ENCODE assay signal across 17 cellular contexts in the genomic region with DNA sequence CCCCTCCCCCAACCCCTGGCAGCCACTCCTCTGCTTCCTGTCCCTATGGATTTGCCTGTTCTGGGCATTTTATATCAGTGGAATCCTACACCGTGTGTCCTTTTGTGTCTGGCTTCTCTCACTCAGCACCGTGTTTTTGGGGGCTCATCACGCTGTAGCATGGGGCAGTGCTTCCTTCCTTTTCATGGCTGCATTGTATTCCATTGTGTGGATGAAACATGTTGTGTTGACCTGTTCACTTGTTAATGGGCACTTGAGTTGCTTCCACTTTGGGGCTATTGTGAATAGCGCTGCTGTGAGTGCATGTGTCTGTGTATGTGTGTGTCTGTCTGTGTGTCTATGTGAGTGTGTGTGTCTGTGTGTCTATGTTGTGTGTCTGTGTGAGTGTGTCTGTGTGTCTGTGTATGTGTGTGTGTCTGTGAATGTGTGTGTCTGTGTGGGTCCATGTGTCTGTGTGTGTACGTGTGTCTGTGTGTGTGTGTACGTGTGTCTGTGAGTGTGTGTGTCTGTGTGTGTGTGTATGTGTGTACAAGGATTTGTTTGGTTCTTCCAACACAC. TPM values are rescaled to one million over a fixed set of nuclear protein-coding genes. Genes with fewer than 3 reads are reported as not detected.
DNase-seq lines count a peak whose midpoint lies in the region; ATAC-seq, FAIRE-seq and TF ChIP-seq lines count a peak whose summit lies in the region.
"Had no signal": no experiment of that assay in that cellular context is flagged by ENCODE, and none has a peak within 500 bp of the region (broad histone marks: within the 10 kb centered on the region; RNA-seq: fewer than 3 reads in every experiment).

No MANE protein-coding gene starts in this region.

- no peaks in the 10 kb centered on the region for H4K20me1 ChIP-seq in GM12878 (ENCODE audit: control insufficient read depth, insufficient read depth)
- H4K20me1 ChIP-seq: BLaER1 treated with 17β-estradiol and CSF1 and Interleukin-3, amounts not matched to agents 10 nM and 100 nM had no signal

- SMC1A ChIA-PET in GM12878 (lab: Charles Lee; ENCODE audit: uncharacterized antibody, unreplicated experiment), result interaction anchor here (1.4 kb wide), 1 partner anchor 128 kb away, joined by 4 read pairs; no protein-coding TSS in a partner anchor

- H3K4me1 Mint-ChIP-seq in memory B cell, result peaks cover 22% of the 10 kb centered on the region
- H3K4me1 Mint-ChIP-seq: GM23338 had no signal

- no peak overlapping the region for H2AFZ ChIP-seq in GM12878 (ENCODE audit: control insufficient read depth, low read depth, low read length)
- H2AFZ ChIP-seq: GM23338 had no signal

- TF ChIP-seq EP300 in GM12878 (IDR thresholded peaks at IDR 0.05; ENCODE audit: borderline replicate concordance in 1 of 2, control insufficient read depth in 1 of 2, low read depth in 2 of 2, low read length in 2 of 2), result no peak

- H3K27ac ChIP-seq in left ventricle myocardium inferior (replicated peaks), result peak overlapping the region; percentile 71
- H3K27ac ChIP-seq in heart left ventricle, result peak overlapping the region in 5 of 12 donors; percentile 60 to 80 (median 63)
- H3K27ac ChIP-seq in GM12878 (ENCODE audit: control insufficient read depth, insufficient read depth), result no peak overlapping the region
- H3K27ac ChIP-seq in kidney (ENCODE audit: low read depth in 2 of 2, low read length in 2 of 2), result no peak overlapping the region
- no peak overlapping the region for H3K27ac ChIP-seq in pancreas

- no peak for TF ChIP-seq POLR2A in heart left ventricle (IDR thresholded peaks at IDR 0.05)
- TF ChIP-seq POLR2A in GM12878 (IDR thresholded peaks at IDR 0.05; ENCODE audit: low read depth, low read length), result no peak

- ATAC-seq in heart left ventricle (no peak), GM12878 (no peak), memory B cell (ENCODE audit: low read depth) (no peak), pancreas (no peak), GM21825 (IDR thresholded peaks at IDR 0.05; ENCODE audit: unreplicated experiment) (no peak)
- ATAC-seq: GM23338 had no signal

- no peak for TF ChIP-seq RAD21 in GM12878 (IDR thresholded peaks at IDR 0.05; ENCODE audit: insufficient read depth, low read depth, low read length)

- BruUV-seq in GM12878 (replicated peaks; lab: Mats Ljungman, UMichigan), result no TSS peak

- H3K4me1 ChIP-seq in left ventricle myocardium inferior, result peaks cover 33% of the 10 kb centered on the region
- H3K4me1 ChIP-seq in heart left ventricle, result peaks cover 3 to 38% (median 17%) of the 10 kb centered on the region in 12 donors
- peaks cover 41% of the 10 kb centered on the region for H3K4me1 ChIP-seq in GM12878 (ENCODE audit: control insufficient read depth, insufficient read depth, low read length)
- peaks cover 0 to 18% of the 10 kb centered on the region in 2 donors for H3K4me1 ChIP-seq in kidney (ENCODE audit: control insufficient read depth in 1 of 2, insufficient read depth in 1 of 2, low read depth in 1 of 2, low read length in 2 of 2)
- H3K4me1 ChIP-seq in pancreas, result peaks cover 0 to 8% (median 0%) of the 10 kb centered on the region in 3 donors

- DNase-seq in left ventricle myocardium inferior (no peak), heart left ventricle (no peak), GM12878 (ENCODE audit: low read depth, low spot score) (no peak), memory B cell (ENCODE audit: low spot score in 2 of 2) (no peak), urothelium cell line (ENCODE audit: low spot score) (no peak), kidney (no peak), pancreas (no peak)
- DNase-seq: DND-41, MG63, NCI-H1092 treated with DMSO at 0.1 percent for 48 hours, NCI-H2227 treated with DMSO at 0.1 percent for 48 hours, NCI-H524 had no signal

- RAD21 ChIA-PET in GM12878 (lab: Charles Lee; ENCODE audit: unreplicated experiment), result interaction anchor here (1.2 to 2.0 kb wide), 2 partner anchors 128 to 129 kb away, joined by 3 to 4 read pairs; no protein-coding TSS in a partner anchor

- H3K79me2 ChIP-seq in GM12878 (ENCODE audit: control insufficient read depth, insufficient read depth, low read length), result no peaks in the 10 kb centered on the region

- H3K9me3 ChIP-seq in left ventricle myocardium inferior (replicated peaks), result no peaks in the 10 kb centered on the region
- H3K9me3 ChIP-seq in heart left ventricle, result no peaks in the 10 kb centered on the region
- no peaks in the 10 kb centered on the region for H3K9me3 ChIP-seq in GM12878 (replicated peaks; ENCODE audit: control insufficient read depth, insufficient read depth, low read length)
- H3K9me3 ChIP-seq in kidney (ENCODE audit: control insufficient read depth in 1 of 2, low read length in 2 of 2), result no peaks in the 10 kb centered on the region
- H3K9me3 ChIP-seq in pancreas, result no peaks in the 10 kb centered on the region
- H3K9me3 ChIP-seq: BLaER1 treated with 17β-estradiol and CSF1 and Interleukin-3, amounts not matched to agents 10 nM and 100 nM; MG63 had no signal

- H3K4me2 ChIP-seq in GM12878 (ENCODE audit: control insufficient read depth, insufficient read depth), result no peak overlapping the region
- H3K4me2 ChIP-seq: BLaER1 treated with 17β-estradiol and CSF1 and Interleukin-3, amounts not matched to agents 10 nM and 100 nM; GM23338 had no signal

- POLR2A ChIA-PET in GM12878 (lab: Charles Lee), result no interaction called here

- intact Hi-C loops in left ventricle myocardium inferior (cut with micrococcal nuclease), result no loop called here
- intact Hi-C loops in heart left ventricle (cut with DNase I), result loop anchor here in 6 of 10 donors (5.0 kb wide), 3 partner anchors 37 to 67 kb away; partner anchors contain the start of gene KLF2 (in 4 of the 6)
- intact Hi-C loops in GM12878 (cut with micrococcal nuclease; ENCODE audit: unreplicated experiment), result no loop called here
- intact Hi-C loops in kidney (cut with DNase I), result no loop called here
- intact Hi-C loops in pancreas (cut with DNase I), result no loop called here

- H3K4me3 Mint-ChIP-seq in memory B cell, result no peak overlapping the region
- H3K4me3 Mint-ChIP-seq: GM23338 had no signal

- H3K27ac Mint-ChIP-seq in memory B cell, result peak overlapping the region; percentile 5
- H3K27ac Mint-ChIP-seq: GM23338 had no signal

- H3K27me3 ChIP-seq in left ventricle myocardium inferior (ENCODE audit: low read depth) (no peaks in the 10 kb centered on the region), heart left ventricle (no peaks in the 10 kb centered on the region), GM12878 (replicated peaks in 1 of 2; ENCODE audit: control insufficient read depth in 2 of 2, insufficient read depth in 2 of 2, low read length in 1 of 2) (no peaks in the 10 kb centered on the region; a peak in 1 of 4 replicates), pancreas (no peaks in the 10 kb centered on the region)
- H3K27me3 ChIP-seq: BLaER1 treated with 17β-estradiol and CSF1 and Interleukin-3, amounts not matched to agents 10 nM and 100 nM; MG63 had no signal

- H3K9me3 Mint-ChIP-seq in memory B cell, result peaks cover 3% of the 10 kb centered on the region
- H3K9me3 Mint-ChIP-seq: GM23338 had no signal

- H3K4me3 ChIP-seq in left ventricle myocardium inferior (no peak overlapping the region), heart left ventricle (no peak overlapping the region), GM12878 (no peak overlapping the region), kidney (ENCODE audit: low read length in 2 of 2) (no peak overlapping the region), pancreas (no peak overlapping the region)
- H3K4me3 ChIP-seq: BLaER1 treated with 17β-estradiol and CSF1 and Interleukin-3, amounts not matched to agents 10 nM and 100 nM; GM23338; MG63 had no signal

- FAIRE-seq in GM12878 (lab: Jason Lieb, UNC) (no peak), urothelium cell line (lab: Jason Lieb, UNC) (peak; percentile 40), kidney (lab: Jason Lieb, UNC) (no peak), pancreas (lab: Jason Lieb, UNC) (no peak)
- FAIRE-seq: G401.6, GM12892 had no signal

- peaks cover 3% of the 10 kb centered on the region for H3K36me3 Mint-ChIP-seq in memory B cell

- in situ Hi-C loops in GM12878 (cut with MboI), result no loop called here

- TF ChIP-seq CTCF in left ventricle myocardium inferior (IDR thresholded peaks at IDR 0.05; ENCODE audit: borderline replicate concordance) (no peak), heart left ventricle (IDR thresholded peaks at IDR 0.05) (no peak), GM12878 (IDR thresholded peaks at IDR 0.05 in 2 of 3, conservative IDR thresholded peaks at IDR 0.05 in 1 of 3; ENCODE audit: control insufficient read depth in 2 of 3, extremely low read depth in 1 of 3, insufficient read depth in 1 of 3, low read depth in 3 of 3, low read length in 3 of 3) (no peak), kidney (IDR thresholded peaks at IDR 0.05; ENCODE audit: borderline replicate concordance, extremely low read depth, insufficient read depth) (no peak), pancreas (IDR thresholded peaks at IDR 0.05) (no peak)

- CTCF ChIA-PET in GM12878 (lab: Yijun Ruan, JAX), result no interaction called here

- H3K27me3 Mint-ChIP-seq in memory B cell, result no peaks in the 10 kb centered on the region

- 76 to 79% (median 77%) methylated on average over 6 of the region's 6 CpGs for WGBS in heart left ventricle, 4 donors
- WGBS in GM12878 (ENCODE audit: insufficient coverage, insufficient replicate concordance, low lambda C conversion rate, missing lambda C conversion rate), result 100% methylated on average over 6 of the region's 6 CpGs
- WGBS in pancreas, 2 donors, result 94 to 97% methylated on average over 6 of the region's 6 CpGs

- no peak overlapping the region for H3K9ac ChIP-seq in GM12878 (ENCODE audit: control insufficient read depth, insufficient read depth, low read length)
- H3K9ac ChIP-seq in kidney (ENCODE audit: low read length in 2 of 2), result no peak overlapping the region
- H3K9ac ChIP-seq: BLaER1 treated with 17β-estradiol and CSF1 and Interleukin-3, amounts not matched to agents 10 nM and 100 nM had no signal

- H3K36me3 ChIP-seq in left ventricle myocardium inferior (no peaks in the 10 kb centered on the region), heart left ventricle (no peaks in the 10 kb centered on the region), GM12878 (ENCODE audit: control insufficient read depth in 2 of 2, insufficient read depth in 2 of 2, low read length in 1 of 2) (no peaks in the 10 kb centered on the region), kidney (ENCODE audit: control insufficient read depth in 1 of 2, insufficient read depth in 2 of 2, low read length in 2 of 2) (no peaks in the 10 kb centered on the region), pancreas (no peaks in the 10 kb centered on the region)
- H3K36me3 ChIP-seq: BLaER1 treated with 17β-estradiol and CSF1 and Interleukin-3, amounts not matched to agents 10 nM and 100 nM; MG63 had no signal

RNA-seq across cellular contexts. Expression of gene AP1M1, which starts 57.2 kb away (rescaled TPM):
- 38.5 TPM for total RNA-seq in left ventricle myocardium inferior
- total RNA-seq in heart left ventricle, result 10 to 100 TPM; 39.3 to 83.8 (median 47.8) TPM
- 10 to 100 TPM; 26.2 to 93.4 TPM for polyA plus RNA-seq in heart left ventricle
- total RNA-seq in GM12878 (2013; cell fraction: nucleolus; rRNA removed), result 32.4 and 32.5 TPM in 2 replicates
- total RNA-seq in GM12878 (2014; rRNA removed), result 60.9 and 74.8 TPM in 2 replicates
- total RNA-seq in GM12878 (2014; rRNA removed; fragmentation: Illumina TruSeq; extraction: Trizol), result 26.7 and 28.8 TPM in 2 replicates
- 74.7 and 76.5 TPM in 2 replicates for total RNA-seq in GM12878 (2021)
- 18.0 TPM for polyA plus RNA-seq in GM12878 (2011; ENCODE audit: low read depth)
- polyA plus RNA-seq in GM12878 (2011; rRNA removed), result 25.4 and 37.8 TPM in 2 replicates
- 53.3 and 59.2 TPM in 2 replicates for polyA plus RNA-seq in GM12878 (2011; cell fraction: cytosol; rRNA removed)
- 80.0 and 94.6 TPM in 2 replicates for polyA plus RNA-seq in GM12878 (2011; cell fraction: nucleus; rRNA removed)
- 51.9 and 71.8 TPM in 2 replicates for polyA plus RNA-seq in GM12878 (2012)
- 33.8 and 36.8 TPM in 2 replicates for polyA plus RNA-seq in GM12878 (2014; fragmentation: Illumina TruSeq; extraction: Trizol)
- 1 to 10 TPM; 1.0 to 5.6 TPM for polyA plus RNA-seq in GM12878 (2014; fragmentation: Nextera tagmentation; extraction: Ambion mirVana)
- polyA plus RNA-seq in GM12878 (2014; rRNA removed), result 51.6 and 64.7 TPM in 2 replicates
- 100 to 1,000 TPM; 108 to 116 TPM for polyA plus RNA-seq in GM12878 (2016; fragmentation: Nextera tagmentation; extraction: Ambion mirVana)
- polyA minus RNA-seq in GM12878 (2011; rRNA and poly(A)+ RNA removed), result 37.5 and 44.4 TPM in 2 replicates
- 26.2 and 33.3 TPM in 2 replicates for polyA minus RNA-seq in GM12878 (2011; cell fraction: cytosol; rRNA and poly(A)+ RNA removed)
- 24.3 and 42.8 TPM in 2 replicates for polyA minus RNA-seq in GM12878 (2011; cell fraction: nucleus; rRNA and poly(A)+ RNA removed)
- 67.8 TPM for total RNA-seq in kidney
- polyA plus RNA-seq in kidney (ENCODE audit: insufficient read depth, low read depth, low replicate concordance), result 56.0 TPM
- 10 to 100 TPM; 12.4 to 25.7 (median 17.4) TPM for total RNA-seq in pancreas
- 10 to 100 TPM; 20.2 to 24.7 TPM for polyA plus RNA-seq in pancreas

Comparison
In these comparisons a context has a peak if more than half of its experiments do, and no peak if none do; other contexts are left out.
1. intact Hi-C loops: an anchor here in heart left ventricle (5.0 kb wide); none called in left ventricle myocardium inferior, GM12878, kidney and pancreas.